ENCODE assay signal across 16 cellular contexts in genomic region chrX:153672531-153673397, GRCh38. TPM values are rescaled to one million over a fixed set of nuclear protein-coding genes. Genes with fewer than 3 reads are reported as not detected.
A peak's percentile ranks its signal among the peaks of the same experiment; 100 is the strongest.
DNase-seq lines count a peak whose midpoint lies in the region; ATAC-seq lines count a peak whose summit lies in the region.
"Had no signal": no experiment of that assay in that cellular context is flagged by ENCODE, and none has a peak within 500 bp of the region (broad histone marks: within the 10 kb centered on the region; RNA-seq: fewer than 3 reads in every experiment).

No MANE protein-coding gene starts in this region.

- H3K4me1 Mint-ChIP-seq in activated T-cell treated with anti-CD3 and anti-CD28 coated beads, Interleukin-2, amount 50 U/mL, for 24 hours (ENCODE audit: low read depth), result peaks cover 9% of the 10 kb centered on the region
- H3K4me1 Mint-ChIP-seq in activated T-cell treated with anti-CD3 and anti-CD28 coated beads, Interleukin-2, amount 50 U/mL, for 4 hours (ENCODE audit: low read depth), result peaks cover 5% of the 10 kb centered on the region
- H3K4me1 Mint-ChIP-seq in activated naive CD8-positive, alpha-beta T cell treated with anti-CD3 and anti-CD28 coated beads for 36 hours, result no peaks in the 10 kb centered on the region

- H3K9me3 Mint-ChIP-seq in activated T-cell treated with anti-CD3 and anti-CD28 coated beads, Interleukin-2, amount 50 U/mL, for 24 hours, result no peaks in the 10 kb centered on the region
- H3K9me3 Mint-ChIP-seq in activated T-cell treated with anti-CD3 and anti-CD28 coated beads, Interleukin-2, amount 50 U/mL, for 4 hours, result no peaks in the 10 kb centered on the region
- no peaks in the 10 kb centered on the region for H3K9me3 Mint-ChIP-seq in activated naive CD8-positive, alpha-beta T cell treated with anti-CD3 and anti-CD28 coated beads for 36 hours

- H3K4me3 Mint-ChIP-seq in activated T-cell treated with anti-CD3 and anti-CD28 coated beads, Interleukin-2, amount 50 U/mL, for 24 hours, result peak overlapping the region; percentile 31
- no peak overlapping the region for H3K4me3 Mint-ChIP-seq in activated T-cell treated with anti-CD3 and anti-CD28 coated beads, Interleukin-2, amount 50 U/mL, for 4 hours
- H3K4me3 Mint-ChIP-seq in activated naive CD8-positive, alpha-beta T cell treated with anti-CD3 and anti-CD28 coated beads for 36 hours, result peak overlapping the region; percentile 37

- DNase-seq in activated T-cell treated with anti-CD3 and anti-CD28 coated beads, Interleukin-2, amount 50 U/mL, for 24 hours, result no peak
- DNase-seq in activated T-cell treated with anti-CD3 and anti-CD28 coated beads, Interleukin-2, amount 50 U/mL, for 4 hours, result no peak
- no peak for DNase-seq in activated naive CD8-positive, alpha-beta T cell treated with anti-CD3 and anti-CD28 coated beads for 36 hours
- DNase-seq in islet precursor cell (peak; percentile 54), SK-N-DZ (ENCODE audit: low spot score) (no peak)
- DNase-seq: ACHN; activated naive CD4-positive, alpha-beta T cell treated with Interleukin-2 at 50 U/mL for 16 hours; central memory CD4-positive, alpha-beta T cell; HCEC 1CT; SHP77; stimulated activated naive CD4-positive, alpha-beta T cell had no signal

- H3K27ac Mint-ChIP-seq in activated T-cell treated with anti-CD3 and anti-CD28 coated beads, Interleukin-2, amount 50 U/mL, for 24 hours, result no peak overlapping the region
- no peak overlapping the region for H3K27ac Mint-ChIP-seq in activated naive CD8-positive, alpha-beta T cell treated with anti-CD3 and anti-CD28 coated beads for 36 hours

- peak overlapping the region; percentile 27 for H3K27ac ChIP-seq in temporal lobe (ENCODE audit: low read depth, low read length)

- H3K27me3 Mint-ChIP-seq in activated T-cell treated with anti-CD3 and anti-CD28 coated beads, Interleukin-2, amount 50 U/mL, for 24 hours, result peaks cover 49% of the 10 kb centered on the region
- H3K27me3 Mint-ChIP-seq in activated T-cell treated with anti-CD3 and anti-CD28 coated beads, Interleukin-2, amount 50 U/mL, for 4 hours (ENCODE audit: low read depth), result peaks cover 23% of the 10 kb centered on the region
- H3K27me3 Mint-ChIP-seq in activated naive CD8-positive, alpha-beta T cell treated with anti-CD3 and anti-CD28 coated beads for 36 hours, result peaks cover 31% of the 10 kb centered on the region

- no peaks in the 10 kb centered on the region for H3K36me3 Mint-ChIP-seq in activated T-cell treated with anti-CD3 and anti-CD28 coated beads, Interleukin-2, amount 50 U/mL, for 24 hours (ENCODE audit: low read depth)
- no peaks in the 10 kb centered on the region for H3K36me3 Mint-ChIP-seq in activated T-cell treated with anti-CD3 and anti-CD28 coated beads, Interleukin-2, amount 50 U/mL, for 4 hours (ENCODE audit: insufficient read depth)
- no peaks in the 10 kb centered on the region for H3K36me3 Mint-ChIP-seq in activated naive CD8-positive, alpha-beta T cell treated with anti-CD3 and anti-CD28 coated beads for 36 hours

- ATAC-seq in activated T-cell treated with anti-CD3 and anti-CD28 coated beads, Interleukin-2, amount 50 U/mL, for 4 hours, result no peak
- ATAC-seq in HG03280 (IDR thresholded peaks at IDR 0.05; ENCODE audit: unreplicated experiment), result no peak
- ATAC-seq in HG02571 (IDR thresholded peaks at IDR 0.05; ENCODE audit: unreplicated experiment), result no peak
- ATAC-seq: sciatic nerve had no signal

RNA-seq across cellular contexts. Expression of gene PNCK, which starts 0.8 kb away (rescaled TPM):
- total RNA-seq in activated T-cell treated with anti-CD3 and anti-CD28 coated beads, Interleukin-2, amount 50 U/mL, for 4 hours, result under 1 TPM; 0.26 to 0.71 (median 0.51) TPM
- total RNA-seq in activated naive CD8-positive, alpha-beta T cell treated with anti-CD3 and anti-CD28 coated beads for 36 hours, result 1 to 10 TPM; 1.0 to 1.2 TPM
- total RNA-seq in temporal lobe, result 27.3 TPM
- polyA plus RNA-seq in SK-N-DZ (2014; cell fraction: cytosol; rRNA removed), result 3.5 and 6.9 TPM in 2 replicates
- 33.5 and 43.9 TPM in 2 replicates for polyA plus RNA-seq in SK-N-DZ (2014; cell fraction: nucleus; rRNA removed)
- total RNA-seq: HT1080 had no signal

RNA-seq across cellular contexts. Expression of gene SLC6A8, which starts 15.0 kb away (rescaled TPM):
- 1 to 10 TPM; 1.1 to 1.9 (median 1.6) TPM for total RNA-seq in activated T-cell treated with anti-CD3 and anti-CD28 coated beads, Interleukin-2, amount 50 U/mL, for 4 hours
- total RNA-seq in activated naive CD8-positive, alpha-beta T cell treated with anti-CD3 and anti-CD28 coated beads for 36 hours, result under 1 TPM; 0.68 to 0.70 TPM
- total RNA-seq in temporal lobe, result 13.8 TPM
- polyA plus RNA-seq in SK-N-DZ (2014; cell fraction: cytosol; rRNA removed), result 18.4 and 31.5 TPM in 2 replicates
- 71.2 and 118 TPM in 2 replicates for polyA plus RNA-seq in SK-N-DZ (2014; cell fraction: nucleus; rRNA removed)

RNA-seq across cellular contexts. Expression of gene DUSP9, which starts 25.8 kb away (rescaled TPM):
- under 1 TPM; 0.11 to 0.42 (median 0.33) TPM for total RNA-seq in activated T-cell treated with anti-CD3 and anti-CD28 coated beads, Interleukin-2, amount 50 U/mL, for 4 hours
- total RNA-seq in activated naive CD8-positive, alpha-beta T cell treated with anti-CD3 and anti-CD28 coated beads for 36 hours, result under 1 TPM; 0.08 to 0.23 TPM
- 1.7 TPM for total RNA-seq in temporal lobe
- polyA plus RNA-seq in SK-N-DZ (2014; cell fraction: cytosol; rRNA removed), result 11.5 and 12.9 TPM in 2 replicates
- 9.0 and 10.4 TPM in 2 replicates for polyA plus RNA-seq in SK-N-DZ (2014; cell fraction: nucleus; rRNA removed)
- total RNA-seq: HT1080 had no signal

RNA-seq across cellular contexts. Expression of gene BCAP31, which starts 51.4 kb away (rescaled TPM):
- 100 to 1,000 TPM; 134 to 176 (median 151) TPM for total RNA-seq in activated T-cell treated with anti-CD3 and anti-CD28 coated beads, Interleukin-2, amount 50 U/mL, for 4 hours
- total RNA-seq in activated naive CD8-positive, alpha-beta T cell treated with anti-CD3 and anti-CD28 coated beads for 36 hours, result 100 to 1,000 TPM; 103 to 109 TPM
- 44.3 TPM for total RNA-seq in temporal lobe
- 136 and 164 TPM in 2 replicates for polyA plus RNA-seq in SK-N-DZ (2014; cell fraction: cytosol; rRNA removed)
- 43.7 and 77.0 TPM in 2 replicates for polyA plus RNA-seq in SK-N-DZ (2014; cell fraction: nucleus; rRNA removed)

RNA-seq across cellular contexts. Expression of gene ABCD1, which starts 51.9 kb away (rescaled TPM):
- total RNA-seq in activated T-cell treated with anti-CD3 and anti-CD28 coated beads, Interleukin-2, amount 50 U/mL, for 4 hours, result 1 to 10 TPM; 2.6 to 3.4 (median 3.1) TPM
- 1 to 10 TPM; 4.1 to 4.3 TPM for total RNA-seq in activated naive CD8-positive, alpha-beta T cell treated with anti-CD3 and anti-CD28 coated beads for 36 hours
- 3.4 TPM for total RNA-seq in temporal lobe
- 7.7 and 10.2 TPM in 2 replicates for polyA plus RNA-seq in SK-N-DZ (2014; cell fraction: cytosol; rRNA removed)
- 12.3 and 13.9 TPM in 2 replicates for polyA plus RNA-seq in SK-N-DZ (2014; cell fraction: nucleus; rRNA removed)

Comparison
In these comparisons a context has a peak if more than half of its experiments do, and no peak if none do; other contexts are left out.
1. RNA of gene PNCK, which starts 0.8 kb away (total RNA-seq): 27.3 TPM in temporal lobe (single experiment); 1.0 to 1.2 TPM in activated naive CD8-positive, alpha-beta T cell treated with anti-CD3 and anti-CD28 coated beads for 36 hours and 0.26 to 0.71 TPM in activated T-cell treated with anti-CD3 and anti-CD28 coated beads, Interleukin-2, amount 50 U/mL, for 4 hours; every median in the first group is over 10 times any median in the second.